In genomic region chr9:81656004-81656403, GRCh38 we compare ENCODE assay signal across 11 cellular contexts. TPM values are rescaled to one million over a fixed set of nuclear protein-coding genes. Genes with fewer than 3 reads are reported as not detected.
DNase-seq lines count a peak whose midpoint lies in the region; ATAC-seq and TF ChIP-seq lines count a peak whose summit lies in the region.
"Had no signal": no experiment of that assay in that cellular context is flagged by ENCODE, and none has a peak within 500 bp of the region (broad histone marks: within the 10 kb centered on the region; RNA-seq: fewer than 3 reads in every experiment).

No MANE protein-coding gene starts in this region.

- H3K36me3 ChIP-seq in hepatocyte (replicated peaks; ENCODE audit: insufficient read depth, low read depth) = peaks cover 7% of the 10 kb centered on the region

- H3K4me3 ChIP-seq in GM12864 (ENCODE audit: low read depth, low read length) (no peak overlapping the region), hepatocyte (no peak overlapping the region)

- no peak overlapping the region for H3K4me2 ChIP-seq in hepatocyte

- POLR2A ChIA-PET in RWPE1 (lab: Yijun Ruan, JAX; ENCODE audit: low non-redundant PET) = no interaction called here

- TF ChIP-seq CTCF in GM12864 (IDR thresholded peaks at IDR 0.05; ENCODE audit: low read depth, low read length, missing control alignments) = no peak
- no peak for TF ChIP-seq CTCF in hepatocyte (IDR thresholded peaks at IDR 0.05; ENCODE audit: poor library complexity)
- no peak for TF ChIP-seq CTCF in RWPE1 (conservative IDR thresholded peaks at IDR 0.05; ENCODE audit: low read depth)

- peaks cover 61% of the 10 kb centered on the region for H4K20me1 ChIP-seq in hepatocyte (ENCODE audit: insufficient read depth, poor library complexity, severe bottlenecking)

- H2AFZ ChIP-seq in hepatocyte = no peak overlapping the region

- H3K9me3 ChIP-seq in hepatocyte (ENCODE audit: low read depth) = no peaks in the 10 kb centered on the region

- no peaks in the 10 kb centered on the region for H3K27me3 ChIP-seq in hepatocyte

- WGBS in hepatocyte (ENCODE audit: low lambda C conversion rate, missing lambda C conversion rate) = 71% methylated on average over 3 of the region's 3 CpGs

- peaks cover 99% of the 10 kb centered on the region for H3K79me2 ChIP-seq in hepatocyte

- intact Hi-C loops in posterior vena cava (cut with DNase I) = no loop called here

- H3K9me2 ChIP-seq in hepatocyte (replicated peaks; ENCODE audit: insufficient read depth) = no peaks in the 10 kb centered on the region

- ATAC-seq in GM21390 (IDR thresholded peaks at IDR 0.05; ENCODE audit: unreplicated experiment) (peak; percentile 78), HG03457 (IDR thresholded peaks at IDR 0.05; ENCODE audit: unreplicated experiment) (peak; percentile 77)

- peak overlapping the region; percentile 13 for H3K27ac ChIP-seq in hepatocyte
- H3K27ac ChIP-seq in RWPE1 = no peak overlapping the region

- peaks cover 32% of the 10 kb centered on the region for H3K4me1 ChIP-seq in hepatocyte (ENCODE audit: insufficient read depth)

- peak; percentile 70 for DNase-seq in GM12864 (ENCODE audit: low read depth)
- no peak for DNase-seq in hepatocyte (ENCODE audit: low spot score)
- no peak for DNase-seq in activated naive CD4-positive, alpha-beta T cell (lab: John Stamatoyannopoulos, UW)
- DNase-seq in activated effector memory CD4-positive, alpha-beta T cell treated with Interleukin-2 at 50 U/mL for 16 hours = no peak
- DNase-seq in RWPE1 (ENCODE audit: low spot score) = no peak
- DNase-seq in posterior vena cava (ENCODE audit: low spot score) = no peak
- DNase-seq: activated CD4-positive, alpha-beta T cell treated with anti-CD3 and anti-CD28 coated beads for 48 hours; NCI-H2171 treated with DMSO at 0.1 percent for 48 hours; stimulated activated CD4-positive, alpha-beta T cell treated with anti-CD3 and anti-CD28 coated beads, Interleukin-15, amount 100 ng/mL, for 24 hours had no signal

- CTCF ChIA-PET in RWPE1 (lab: Yijun Ruan, JAX) = interaction anchor here (0.7 kb wide), 1 partner anchor 151 kb away, joined by 3 read pairs; no protein-coding TSS in a partner anchor

RNA-seq across cellular contexts. Expression of gene TLE1, which starts 33.3 kb away (rescaled TPM):
- total RNA-seq in hepatocyte (100 TPM in 2 replicates), posterior vena cava (10 to 100 TPM; 21.8 to 30.9 TPM)
- 117 TPM in 2 replicates for polyA plus RNA-seq in hepatocyte
